8 cellular contexts compared by ENCODE assay signal in genomic region chr6:106223300-106223930, GRCh38.
A peak's percentile ranks its signal among the peaks of the same experiment; 100 is the strongest.
DNase-seq lines count a peak whose midpoint lies in the region; ATAC-seq and TF ChIP-seq lines count a peak whose summit lies in the region.

No MANE protein-coding gene starts in this region.

- DNase-seq in AG08396 (ENCODE audit: low spot score) = peak; percentile 26
- peak; percentile 74 for DNase-seq in SK-MEL-5 (ENCODE audit: low read depth, low spot score)
- DNase-seq in activated gamma-delta T cell treated with anti-CD3 and anti-CD28 coated beads, Interleukin-2, amount 50 U/mL, for 16 hours (ENCODE audit: low read depth) = peak; percentile 60
- peak; percentile 11 to 84 (median 59) for DNase-seq in head of caudate nucleus
- DNase-seq in retinal pigment epithelial cell (ENCODE audit: low read depth) = peak; percentile 35

- TF ChIP-seq CTCF in LNCAP (IDR thresholded peaks at IDR 0.05) = peak; percentile 65
- TF ChIP-seq CTCF in retinal pigment epithelial cell (conservative IDR thresholded peaks at IDR 0.05; ENCODE audit: low read depth, low read length) = peak; percentile 62

- ATAC-seq in GM18520 (IDR thresholded peaks at IDR 0.05; ENCODE audit: unreplicated experiment) (peak; percentile 45), HG03135 (IDR thresholded peaks at IDR 0.05; ENCODE audit: unreplicated experiment) (no peak)

- intact Hi-C loops in head of caudate nucleus (cut with DNase I) = no loop called here

- no peak overlapping the region for H3K4me3 ChIP-seq in retinal pigment epithelial cell (ENCODE audit: low read length)

- in situ Hi-C loops in SK-MEL-5 (cut with HindIII; ENCODE audit: low pct_unique_long_range_greater_than_20kb, low sequenced_read_pairs) = no loop called here
